Comparison of ENCODE assay signal across 11 cellular contexts in genomic region chr5:122985954-122986721, GRCh38.
DNase-seq lines count a peak whose midpoint lies in the region; ATAC-seq and TF ChIP-seq lines count a peak whose summit lies in the region.
"Had no signal": no experiment of that assay in that cellular context is flagged by ENCODE, and none has a peak within 500 bp of the region (broad histone marks: within the 10 kb centered on the region; RNA-seq: fewer than 3 reads in every experiment).

No MANE protein-coding gene starts in this region.

- ATAC-seq in GM19324 (IDR thresholded peaks at IDR 0.05; ENCODE audit: low FRiP score, unreplicated experiment) (peak; percentile 86), HG02759 (IDR thresholded peaks at IDR 0.05; ENCODE audit: unreplicated experiment) (peak; percentile 88), HG03460 (IDR thresholded peaks at IDR 0.05; ENCODE audit: unreplicated experiment) (peak; percentile 94)

- no peak for TF ChIP-seq CTCF in GM10248 (IDR thresholded peaks at IDR 0.05; ENCODE audit: control extremely low read depth, extremely low read depth, low read depth, missing control alignments)

- POLR2A ChIA-PET in GM10248 (lab: Yijun Ruan, JAX) (no interaction called here), HEK293T (lab: Yijun Ruan, JAX) (no interaction called here)

- DNase-seq in GM10248 (ENCODE audit: extremely low spot score), result peak; percentile 57
- no peak for DNase-seq in HEK293T (ENCODE audit: extremely low spot score)
- no peak for DNase-seq in activated CD4-positive, alpha-beta T cell treated with anti-CD3 and anti-CD28 coated beads, Interleukin-2, amount 50 U/mL, for 48 hours
- no peak for DNase-seq in NCI-H82 treated with DMSO at 0.1 percent for 48 hours (lab: John Stamatoyannopoulos, UW; ENCODE audit: unreplicated experiment)
- DNase-seq in stimulated activated CD4-positive, alpha-beta T cell treated with anti-CD3 and anti-CD28 coated beads, Interleukin-2, amount 100 ng/mL, for 48 hours, result no peak
- DNase-seq: effector CD4-positive, alpha-beta T cell; EL; NCI-H1105 treated with DMSO at 0.1 percent for 48 hours had no signal

- CTCF ChIA-PET in GM10248 (lab: Yijun Ruan, JAX) (no interaction called here), HEK293T (lab: Yijun Ruan, JAX) (no interaction called here)

TF ChIP-seq in HEK293T, 16 proteins besides CTCF, POLR2A, EP300 and RAD21:
- TF ChIP-seq TARDBP (IDR thresholded peaks at IDR 0.05) (no peak), FOXA1 (IDR thresholded peaks at IDR 0.05) (no peak), ZNF384 (IDR thresholded peaks at IDR 0.05) (no peak), ARNT (IDR thresholded peaks at IDR 0.05) (no peak), FOXM1 (IDR thresholded peaks at IDR 0.05; ENCODE audit: borderline replicate concordance) (no peak), LEF1 (IDR thresholded peaks at IDR 0.05; ENCODE audit: borderline replicate concordance) (no peak), L3MBTL2 (conservative IDR thresholded peaks at IDR 0.05) (no peak), FOXK2 (IDR thresholded peaks at IDR 0.05) (no peak), BHLHE40 (IDR thresholded peaks at IDR 0.05; ENCODE audit: borderline replicate concordance) (no peak), ELF4 (IDR thresholded peaks at IDR 0.05) (no peak), CTBP1 (IDR thresholded peaks at IDR 0.05; ENCODE audit: borderline replicate concordance) (no peak), HDGF (IDR thresholded peaks at IDR 0.05; ENCODE audit: borderline replicate concordance) (no peak), SP1 (IDR thresholded peaks at IDR 0.05) (no peak), SUZ12 (IDR thresholded peaks at IDR 0.05) (no peak), NFRKB (IDR thresholded peaks at IDR 0.05) (no peak)
- TF ChIP-seq, protein P1, sequence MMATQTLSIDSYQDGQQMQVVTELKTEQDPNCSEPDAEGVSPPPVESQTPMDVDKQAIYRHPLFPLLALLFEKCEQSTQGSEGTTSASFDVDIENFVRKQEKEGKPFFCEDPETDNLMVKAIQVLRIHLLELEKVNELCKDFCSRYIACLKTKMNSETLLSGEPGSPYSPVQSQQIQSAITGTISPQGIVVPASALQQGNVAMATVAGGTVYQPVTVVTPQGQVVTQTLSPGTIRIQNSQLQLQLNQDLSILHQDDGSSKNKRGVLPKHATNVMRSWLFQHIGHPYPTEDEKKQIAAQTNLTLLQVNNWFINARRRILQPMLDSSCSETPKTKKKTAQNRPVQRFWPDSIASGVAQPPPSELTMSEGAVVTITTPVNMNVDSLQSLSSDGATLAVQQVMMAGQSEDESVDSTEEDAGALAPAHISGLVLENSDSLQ (IDR thresholded peaks at IDR 0.05), result no peak
